Comparison of ENCODE assay signal across 2 cellular contexts in genomic region chr11:73239571-73240189, GRCh38.
TF ChIP-seq lines count a peak whose summit lies in the region.

No MANE protein-coding gene starts in this region.

TF ChIP-seq in GM23338, 12 proteins besides CTCF, POLR2A, EP300 and RAD21:
- TF ChIP-seq EZH2 (IDR thresholded peaks at IDR 0.05; ENCODE audit: low read depth, unreplicated experiment) (no peak), POLR2AphosphoS5 (IDR thresholded peaks at IDR 0.05; ENCODE audit: low read depth) (no peak)

TF ChIP-seq in IMR-90, 13 proteins besides CTCF, POLR2A, EP300 and RAD21:
- TF ChIP-seq BHLHE40 (IDR thresholded peaks at IDR 0.05; ENCODE audit: low read depth, low read length) = no peak
- no peak for TF ChIP-seq RFX5 (IDR thresholded peaks at IDR 0.05; ENCODE audit: low read depth, low read length)
- TF ChIP-seq NFE2L2 (IDR thresholded peaks at IDR 0.05; ENCODE audit: low read depth, low read length) = no peak
- TF ChIP-seq ELK1 (IDR thresholded peaks at IDR 0.05; ENCODE audit: borderline replicate concordance, low read depth, low read length) = no peak
- TF ChIP-seq RCOR1 (IDR thresholded peaks at IDR 0.05; ENCODE audit: insufficient replicate concordance, low read length) = no peak
- no peak for TF ChIP-seq USF2 (IDR thresholded peaks at IDR 0.05; ENCODE audit: low read depth, low read length)
- no peak for TF ChIP-seq MAFK (IDR thresholded peaks at IDR 0.05; ENCODE audit: low read depth, low read length)
- TF ChIP-seq MAZ (IDR thresholded peaks at IDR 0.05; ENCODE audit: borderline replicate concordance, low read depth, low read length) = no peak
